ENCODE assay signal across 8 cellular contexts in the genomic region with DNA sequence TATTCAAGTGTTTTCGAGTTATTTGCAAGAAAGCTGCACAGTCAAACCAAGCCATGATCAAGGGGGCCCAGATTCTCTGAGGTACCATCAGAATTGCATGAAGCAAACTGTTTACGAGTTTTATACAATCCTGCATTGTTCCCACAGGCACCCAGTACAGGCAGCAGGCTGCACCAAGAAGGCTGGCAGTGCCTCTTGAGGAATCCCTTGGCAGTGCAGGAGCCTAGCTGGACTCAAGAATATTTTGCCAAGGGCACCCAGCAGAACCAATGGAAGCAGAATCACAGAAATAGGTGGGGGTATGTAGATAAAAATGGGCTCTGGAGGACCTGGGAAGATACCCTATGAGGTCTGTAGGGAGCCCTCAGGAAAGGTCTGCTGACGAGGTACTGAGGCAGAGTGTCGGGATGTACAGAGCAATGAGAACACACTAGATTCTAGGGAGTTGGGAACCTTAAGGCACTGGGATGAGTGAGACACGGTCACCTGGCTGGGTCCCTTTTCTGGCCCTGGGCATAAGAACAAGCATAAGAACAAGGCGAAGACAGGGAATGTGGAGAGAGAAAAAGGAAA. TPM values are rescaled to one million over a fixed set of nuclear protein-coding genes. Genes with fewer than 3 reads are reported as not detected.
DNase-seq lines count a peak whose midpoint lies in the region; ATAC-seq and TF ChIP-seq lines count a peak whose summit lies in the region.

No MANE protein-coding gene starts in this region.

- H3K27ac ChIP-seq in coronary artery, result no peak overlapping the region

- no peak for ATAC-seq in GM21737 (IDR thresholded peaks at IDR 0.05; ENCODE audit: unreplicated experiment)
- no peak for ATAC-seq in activated CD4-positive, CD25-positive, alpha-beta regulatory T cell treated with anti-CD3 and anti-CD28 coated beads, Interleukin-2, amount 50 U/mL, for 24 hours

- DNase-seq in AG08395 (ENCODE audit: low spot score) (peak; percentile 49), HT-29 (ENCODE audit: low spot score) (peak; percentile 59), UCSD-AML1 (lab: John Stamatoyannopoulos, UW; ENCODE audit: unreplicated experiment) (peak; percentile 33), hepatic stellate cell (ENCODE audit: low spot score) (peak; percentile 26), 8988T (no peak), coronary artery (ENCODE audit: low spot score) (no peak)

- H3K4me3 ChIP-seq in coronary artery, result no peak overlapping the region

- TF ChIP-seq CTCF in coronary artery (IDR thresholded peaks at IDR 0.05), result no peak

RNA-seq across cellular contexts. Expression of a gene that starts 2.5 kb away (rescaled TPM):
- not detected in 2 replicates for total RNA-seq in HT-29 (2014; rRNA removed; shearing (Covaris generic))

RNA-seq across cellular contexts. Expression of a gene that starts 57.9 kb away (rescaled TPM):
- total RNA-seq in HT-29 (2014; rRNA removed; shearing (Covaris generic)), result not detected in 2 replicates

Comparison
In these comparisons a context has a peak if more than half of its experiments do, and no peak if none do; other contexts are left out.
1. DNase-seq: peak in AG08395 (single experiment), HT-29 (single experiment), UCSD-AML1 (single experiment) and hepatic stellate cell (single experiment); none in 8988T (single experiment) and coronary artery (single experiment).